ENCODE assay signal across 8 cellular contexts in the genomic region with DNA sequence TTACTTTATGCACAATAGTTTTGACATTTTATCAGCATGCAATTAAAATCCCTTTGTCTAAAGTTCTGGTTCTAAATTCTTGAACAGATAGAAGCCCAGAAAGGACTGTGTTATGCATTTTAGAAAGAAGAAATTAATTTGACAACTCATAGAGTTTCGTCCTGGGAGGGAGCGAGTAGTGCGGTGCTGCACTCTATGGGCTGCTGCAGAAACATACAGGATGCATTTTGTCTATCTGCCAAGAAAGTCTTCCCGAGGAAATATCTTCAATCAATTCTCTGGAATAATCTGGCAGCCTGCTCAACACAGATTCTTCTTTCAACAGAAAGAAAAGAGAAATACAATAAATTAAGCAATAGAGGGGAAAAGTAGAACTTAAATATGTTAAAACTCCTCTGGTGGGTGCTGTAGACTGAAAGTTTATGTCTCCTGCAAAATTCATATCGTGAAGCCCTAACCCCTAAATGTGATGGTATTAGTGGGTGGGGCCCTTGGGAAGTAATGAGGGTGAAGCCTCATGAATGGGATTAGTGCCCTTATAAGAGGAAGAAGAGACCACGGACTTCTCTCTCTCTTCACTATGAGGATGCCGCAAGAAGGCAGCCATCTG. TPM values are rescaled to one million over a fixed set of nuclear protein-coding genes. Genes with fewer than 3 reads are reported as not detected.
A peak's percentile ranks its signal among the peaks of the same experiment; 100 is the strongest.
DNase-seq lines count a peak whose midpoint lies in the region; ATAC-seq and TF ChIP-seq lines count a peak whose summit lies in the region.

No MANE protein-coding gene starts in this region.

- H3K9ac ChIP-seq in Loucy (ENCODE audit: low read depth, low read length, poor library complexity, severe bottlenecking): no peak overlapping the region

- H3K9me2 ChIP-seq in Loucy (replicated peaks; ENCODE audit: low read depth, low read length): no peaks in the 10 kb centered on the region

- H3K4me2 ChIP-seq in Loucy (ENCODE audit: low read depth, low read length, poor library complexity, severe bottlenecking): no peak overlapping the region

- H3K9me3 ChIP-seq in Loucy (ENCODE audit: insufficient read depth, low read depth, low read length): no peaks in the 10 kb centered on the region

- peak; percentile 43 for DNase-seq in astrocyte of the cerebellum (ENCODE audit: low read depth)
- DNase-seq in left colon: peak in 1 of 2 donors; percentile 15
- no peak for DNase-seq in activated gamma-delta T cell (lab: John Stamatoyannopoulos, UW)
- no peak for DNase-seq in NCI-H774 (lab: John Stamatoyannopoulos, UW)

- TF ChIP-seq CTCF in C4-2B (conservative IDR thresholded peaks at IDR 0.05): peak; percentile 91
- TF ChIP-seq CTCF in Loucy (conservative IDR thresholded peaks at IDR 0.05; ENCODE audit: low read length): peak; percentile 95
- TF ChIP-seq CTCF in astrocyte of the cerebellum (IDR thresholded peaks at IDR 0.05; ENCODE audit: low read depth, low read length, missing control alignments): peak; percentile 82

- intact Hi-C loops in left colon (cut with DNase I, micrococcal nuclease): no loop called here

- H3F3A ChIP-seq in Loucy (ENCODE audit: low read depth): no peaks in the 10 kb centered on the region

- H2AFZ ChIP-seq in Loucy (ENCODE audit: low read length): 0 out of 2 replicates have a peak overlapping the region, but pooled peaks have one; percentile 16

- no peaks in the 10 kb centered on the region for H3K27me3 ChIP-seq in Loucy (ENCODE audit: insufficient read depth, low read length, poor library complexity, severe bottlenecking)

- peaks cover 13% of the 10 kb centered on the region for H3K4me1 ChIP-seq in Loucy (ENCODE audit: insufficient read depth, low read length, poor library complexity, severe bottlenecking)

- H3K36me3 ChIP-seq in Loucy (ENCODE audit: insufficient read depth, low read length): no peaks in the 10 kb centered on the region

- no peak overlapping the region for H3K4me3 ChIP-seq in Loucy (ENCODE audit: low read length, poor library complexity, severe bottlenecking)
- H3K4me3 ChIP-seq in astrocyte of the cerebellum (ENCODE audit: low read depth, low read length): no peak overlapping the region

- H4K20me1 ChIP-seq in Loucy (ENCODE audit: insufficient read depth, low read length, poor library complexity, severe bottlenecking): no peaks in the 10 kb centered on the region

- no peak overlapping the region for H3K27ac ChIP-seq in C4-2B

- ATAC-seq in left colon: peak; percentile 69
- no peak for ATAC-seq in HG03280 (IDR thresholded peaks at IDR 0.05; ENCODE audit: unreplicated experiment)
- ATAC-seq in GM19463 (IDR thresholded peaks at IDR 0.05; ENCODE audit: unreplicated experiment): no peak

- no peaks in the 10 kb centered on the region for H3K79me2 ChIP-seq in Loucy (ENCODE audit: insufficient read depth, low read length)

- in situ Hi-C loops in astrocyte of the cerebellum (cut with HindIII; ENCODE audit: low sequenced_read_pairs): loop anchor here (25.0 kb wide), 1 partner anchor 649 kb away; no protein-coding TSS in a partner anchor

RNA-seq across cellular contexts. Expression of a gene that starts 39.0 kb away (rescaled TPM):
- 10 to 100 TPM; 32.9 to 60.6 TPM for total RNA-seq in left colon
